ENCODE assay signal across 22 cellular contexts in genomic region chr9:98215266-98215665, GRCh38. TPM values are rescaled to one million over a fixed set of nuclear protein-coding genes. Genes with fewer than 3 reads are reported as not detected.
DNase-seq lines count a peak whose midpoint lies in the region; ATAC-seq and TF ChIP-seq lines count a peak whose summit lies in the region.
"Had no signal": no experiment of that assay in that cellular context is flagged by ENCODE, and none has a peak within 500 bp of the region (broad histone marks: within the 10 kb centered on the region; RNA-seq: fewer than 3 reads in every experiment).

No MANE protein-coding gene starts in this region.

- no peak overlapping the region for H2AFZ ChIP-seq in GM23338
- H2AFZ ChIP-seq in neural progenitor cell (replicated peaks) = no peak overlapping the region

- no peaks in the 10 kb centered on the region for H3K27me3 ChIP-seq in GM23338 (ENCODE audit: insufficient read depth)
- no peaks in the 10 kb centered on the region for H3K27me3 ChIP-seq in neural progenitor cell
- H3K27me3 ChIP-seq: spleen had no signal

- no peak overlapping the region for H3K4me3 Mint-ChIP-seq in GM23338
- H3K4me3 Mint-ChIP-seq in neural progenitor cell = no peak overlapping the region
- H3K4me3 Mint-ChIP-seq: activated CD4-positive, alpha-beta memory T cell treated with anti-CD3 and anti-CD28 coated beads, Interleukin-2, amount 10 ng/mL, durations not matched to agents 7 days and 5 days; activated naive CD4-positive, alpha-beta T cell treated with anti-CD3 and anti-CD28 coated beads for 36 hours; nephron; T-helper 17 cell; WTC11 had no signal

- H4K20me1 ChIP-seq in GM23338 (replicated peaks; ENCODE audit: insufficient read depth) (no peaks in the 10 kb centered on the region; the same call in 1 of the 2 replicates), neural progenitor cell (ENCODE audit: low read depth) (no peaks in the 10 kb centered on the region)

- H3K4me3 ChIP-seq in GM23338 (no peak overlapping the region), fibroblast of villous mesenchyme (ENCODE audit: low read depth, low read length) (no peak overlapping the region), neural progenitor cell (no peak overlapping the region)
- H3K4me3 ChIP-seq: HAP-1, K562, spleen had no signal

- peaks cover 14% of the 10 kb centered on the region for H3F3A ChIP-seq in GM23338 (replicated peaks; ENCODE audit: low read depth)
- peaks cover 6% of the 10 kb centered on the region for H3F3A ChIP-seq in neural progenitor cell (ENCODE audit: low read depth)

- H3K9ac ChIP-seq in neural progenitor cell = no peak overlapping the region

- H3K27ac Mint-ChIP-seq in GM23338 = peak overlapping the region; percentile 51; the same call in 1 of the 2 replicates
- H3K27ac Mint-ChIP-seq in neural progenitor cell = peak overlapping the region; percentile 74
- H3K27ac Mint-ChIP-seq: activated CD4-positive, alpha-beta memory T cell treated with anti-CD3 and anti-CD28 coated beads, Interleukin-2, amount 10 ng/mL, durations not matched to agents 7 days and 5 days; activated naive CD4-positive, alpha-beta T cell treated with anti-CD3 and anti-CD28 coated beads for 36 hours; nephron; progenitor cell of endocrine pancreas; T-helper 17 cell had no signal

- H3K4me2 ChIP-seq in GM23338 = no peak overlapping the region
- H3K4me2 ChIP-seq in neural progenitor cell = no peak overlapping the region

- H3K36me3 ChIP-seq in GM23338 (ENCODE audit: insufficient read depth) = no peaks in the 10 kb centered on the region; the same call in 1 of the 2 replicates
- H3K36me3 ChIP-seq in neural progenitor cell = no peaks in the 10 kb centered on the region
- H3K36me3 ChIP-seq: HAP-1 had no signal

- H3K4me1 ChIP-seq in GM23338 (ENCODE audit: insufficient read depth) (peaks cover 25% of the 10 kb centered on the region), neural progenitor cell (peaks cover 7% of the 10 kb centered on the region)
- H3K4me1 ChIP-seq: HAP-1, spleen had no signal

- H3K4me1 Mint-ChIP-seq in GM23338 = peaks cover 40% of the 10 kb centered on the region
- peaks cover 33% of the 10 kb centered on the region for H3K4me1 Mint-ChIP-seq in neural progenitor cell
- H3K4me1 Mint-ChIP-seq: nephron had no signal

- no peaks in the 10 kb centered on the region for H3K79me2 ChIP-seq in GM23338 (replicated peaks; ENCODE audit: insufficient read depth)
- no peaks in the 10 kb centered on the region for H3K79me2 ChIP-seq in neural progenitor cell (ENCODE audit: low read depth)

- H3K36me3 Mint-ChIP-seq in GM23338 (ENCODE audit: low read depth) (peaks cover 26% of the 10 kb centered on the region), neural progenitor cell (no peaks in the 10 kb centered on the region)

- DNase-seq in GM23338 (ENCODE audit: low spot score) (no peak), fibroblast of villous mesenchyme (ENCODE audit: low read depth) (peak; percentile 25), neural progenitor cell (ENCODE audit: low spot score) (no peak), NCI-H510A treated with DMSO at 0.1 percent for 48 hours (lab: John Stamatoyannopoulos, UW) (no peak), NCI-H1417 treated with DMSO at 0.1 percent for 48 hours (lab: John Stamatoyannopoulos, UW) (no peak)
- DNase-seq: activated CD4-positive, alpha-beta memory T cell treated with anti-CD3 and anti-CD28 coated beads, Interleukin-2, amount 10 ng/mL, durations not matched to agents 7 days and 5 days; DMS153; left cardiac atrium; NCI-H1048; stimulated activated CD8-positive, alpha-beta memory T cell treated with anti-CD3 and anti-CD28 coated beads, Interleukin-4, amount 100 ng/mL, for 48 hours; T-helper 17 cell had no signal

- H3K27me3 Mint-ChIP-seq in GM23338 (ENCODE audit: insufficient read depth, low read depth, poor library complexity) (peaks cover 15% of the 10 kb centered on the region), neural progenitor cell (ENCODE audit: insufficient read depth, low read depth) (peaks cover 7% of the 10 kb centered on the region)
- H3K27me3 Mint-ChIP-seq: activated CD4-positive, alpha-beta memory T cell treated with anti-CD3 and anti-CD28 coated beads, Interleukin-2, amount 10 ng/mL, durations not matched to agents 7 days and 5 days; progenitor cell of endocrine pancreas; T-helper 17 cell had no signal

- ATAC-seq in GM23338 (no peak), HG03342 (IDR thresholded peaks at IDR 0.05; ENCODE audit: unreplicated experiment) (no peak), HG03039 (IDR thresholded peaks at IDR 0.05; ENCODE audit: unreplicated experiment) (no peak)
- ATAC-seq: T-helper 17 cell had no signal

- no peak overlapping the region for H3K27ac ChIP-seq in GM23338 (ENCODE audit: low read depth)
- H3K27ac ChIP-seq in VCaP = peak overlapping the region; percentile 47
- H3K27ac ChIP-seq in neural progenitor cell = no peak overlapping the region
- H3K27ac ChIP-seq: HL-60, spleen had no signal

- no peak for TF ChIP-seq CTCF in GM23338 (conservative IDR thresholded peaks at IDR 0.05; ENCODE audit: low read depth in 2 of 2)
- TF ChIP-seq CTCF in VCaP (conservative IDR thresholded peaks at IDR 0.05) = no peak
- TF ChIP-seq CTCF in fibroblast of villous mesenchyme (IDR thresholded peaks at IDR 0.05; ENCODE audit: insufficient read depth, low read depth, low read length) = no peak
- TF ChIP-seq CTCF in neural progenitor cell (IDR thresholded peaks at IDR 0.05) = no peak

- no peaks in the 10 kb centered on the region for H3K9me2 ChIP-seq in GM23338 (ENCODE audit: insufficient read depth)

- H3K9me3 Mint-ChIP-seq in GM23338 = no peaks in the 10 kb centered on the region
- H3K9me3 Mint-ChIP-seq in neural progenitor cell = no peaks in the 10 kb centered on the region
- H3K9me3 Mint-ChIP-seq: activated CD4-positive, alpha-beta memory T cell treated with anti-CD3 and anti-CD28 coated beads, Interleukin-2, amount 10 ng/mL, durations not matched to agents 7 days and 5 days; activated naive CD4-positive, alpha-beta T cell treated with anti-CD3 and anti-CD28 coated beads for 36 hours; nephron; WTC11 had no signal

- no peaks in the 10 kb centered on the region for H3K9me3 ChIP-seq in neural progenitor cell (ENCODE audit: low read depth)
- H3K9me3 ChIP-seq: HAP-1, spleen had no signal

TF ChIP-seq in GM23338, 12 proteins besides CTCF, POLR2A, EP300 and RAD21 (continues in another document):
- no peak for TF ChIP-seq EZH2 (IDR thresholded peaks at IDR 0.05; ENCODE audit: low read depth, unreplicated experiment)

RNA-seq across cellular contexts. Expression of gene CORO2A, which starts 22.8 kb away (rescaled TPM):
- 26.9 and 27.6 TPM in 2 replicates for total RNA-seq in GM23338 (2014; rRNA removed; shearing (Covaris generic))
- polyA plus RNA-seq in GM23338 (2016; fragmentation: Nextera tagmentation; extraction: Ambion mirVana) = 12.9 TPM in 2 replicates
- 0.32 and 2.2 TPM in 2 replicates for total RNA-seq in fibroblast of villous mesenchyme
- 2.4 and 3.6 TPM in 2 replicates for total RNA-seq in neural progenitor cell (ENCODE audit: low replicate concordance)

RNA-seq across cellular contexts. Expression of gene TBC1D2, which starts 40.2 kb away (rescaled TPM):
- total RNA-seq in GM23338 (2014; rRNA removed; shearing (Covaris generic)) = 6.8 and 7.7 TPM in 2 replicates
- polyA plus RNA-seq in GM23338 (2016; fragmentation: Nextera tagmentation; extraction: Ambion mirVana) = 3.0 and 3.7 TPM in 2 replicates
- total RNA-seq in fibroblast of villous mesenchyme = 56.4 and 78.6 TPM in 2 replicates
- 0.41 and 1.3 TPM in 2 replicates for total RNA-seq in neural progenitor cell (ENCODE audit: low replicate concordance)
